Comparison of ENCODE assay signal across 9 cellular contexts in the genomic region with DNA sequence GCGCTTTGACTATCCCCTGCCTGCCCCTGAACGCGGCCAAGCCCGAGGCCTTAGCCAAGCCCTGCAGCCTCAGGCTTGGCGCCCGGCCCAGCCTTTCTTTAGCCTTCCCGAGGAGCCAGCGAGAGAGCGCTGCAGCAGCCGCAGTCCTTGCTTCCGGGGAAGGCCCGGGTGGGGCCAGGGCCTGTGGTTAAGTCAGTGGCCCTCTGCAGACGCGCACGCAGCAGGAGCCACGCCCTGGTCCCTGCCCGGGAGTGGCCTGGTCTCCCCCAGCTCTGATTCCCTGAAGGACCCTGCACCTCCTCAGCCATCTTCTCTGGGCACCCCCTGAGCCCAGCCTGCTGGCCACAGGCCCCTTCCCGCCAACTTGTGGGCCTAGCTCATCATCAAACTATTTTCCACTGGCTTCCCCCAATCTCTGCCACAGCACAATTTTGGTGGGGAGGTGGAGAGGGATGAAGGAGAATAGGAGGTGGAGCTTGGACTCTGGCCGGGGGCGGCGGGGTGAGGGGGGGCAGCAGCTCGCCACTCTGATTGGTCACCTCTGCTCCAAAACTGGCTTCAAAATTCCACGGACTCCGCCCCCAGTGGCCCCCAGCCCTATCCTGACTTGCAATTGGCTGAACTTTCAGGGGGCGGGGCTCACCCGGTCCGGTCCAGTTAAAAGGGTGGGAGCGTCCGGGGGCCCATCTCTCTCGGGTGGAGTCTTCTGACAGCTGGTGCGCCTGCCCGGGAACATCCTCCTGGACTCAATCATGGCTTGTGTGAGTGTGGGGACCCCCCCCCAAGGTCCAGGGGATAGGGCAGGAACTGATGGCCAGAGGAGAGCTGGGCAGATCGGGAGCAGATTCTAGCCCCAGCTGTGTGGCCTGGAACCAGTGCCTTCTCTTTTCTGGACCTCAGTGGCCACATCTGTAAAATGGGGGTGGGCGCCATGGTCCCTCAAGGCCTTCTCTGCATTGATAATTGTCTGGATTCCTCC. TPM values are rescaled to one million over a fixed set of nuclear protein-coding genes. Genes with fewer than 3 reads are reported as not detected.
DNase-seq lines count a peak whose midpoint lies in the region; ATAC-seq and TF ChIP-seq lines count a peak whose summit lies in the region.
"Had no signal": no experiment of that assay in that cellular context is flagged by ENCODE, and none has a peak within 500 bp of the region (broad histone marks: within the 10 kb centered on the region; RNA-seq: fewer than 3 reads in every experiment).

Gene LGALS1, plus strand, starts transcription at position 686 of the 979 bp plus-strand sequence. Its CDS starts 67 bp downstream, at position 753.

- H3K36me3 ChIP-seq in tibial nerve = peaks cover 0 to 18% (median 0%) of the 10 kb centered on the region in 3 donors

- peak within 1 kb of the TSS; percentile 83 for H3K4me3 Mint-ChIP-seq in activated naive CD4-positive, alpha-beta T cell treated with anti-CD3 and anti-CD28 coated beads for 36 hours
- H3K4me3 Mint-ChIP-seq in neural crest cell = peak within 1 kb of the TSS; percentile 56

- H3K9me3 Mint-ChIP-seq in activated naive CD4-positive, alpha-beta T cell treated with anti-CD3 and anti-CD28 coated beads for 36 hours = no peaks in the 10 kb centered on the region
- H3K9me3 Mint-ChIP-seq in neural crest cell = no peaks in the 10 kb centered on the region

- H3K27me3 Mint-ChIP-seq in activated naive CD4-positive, alpha-beta T cell treated with anti-CD3 and anti-CD28 coated beads for 36 hours (ENCODE audit: low read depth) = no peaks in the 10 kb centered on the region
- peaks cover 5% of the 10 kb centered on the region for H3K27me3 Mint-ChIP-seq in neural crest cell (ENCODE audit: low read depth)

- CTCF ChIA-PET in activated naive CD4-positive, alpha-beta T cell treated with anti-CD3 and anti-CD28 coated beads for 36 hours (lab: Charles Lee) = interaction anchor here (0.7 to 15.6 kb wide), 5 partner anchors 8 to 50 kb away, joined by 3 to 260 read pairs (median 6); partner anchors contain the start of genes PDXP and SH3BP1

- TF ChIP-seq POLR2A in tibial nerve (IDR thresholded peaks at IDR 0.05) = peak; percentile 39 to 70

- H3K27ac ChIP-seq in foreskin keratinocyte (peak within 1 kb of the TSS; percentile 71), tibial nerve (peak within 1 kb of the TSS; percentile 80 to 97 (median 93))
- H3K27ac ChIP-seq: VCaP had no signal

- peak within 1 kb of the TSS; percentile 95 for H3K27ac Mint-ChIP-seq in activated naive CD4-positive, alpha-beta T cell treated with anti-CD3 and anti-CD28 coated beads for 36 hours
- H3K27ac Mint-ChIP-seq in neural crest cell (ENCODE audit: unreplicated experiment) = no peak within 1 kb of the TSS

- no peaks in the 10 kb centered on the region for H3K36me3 Mint-ChIP-seq in activated naive CD4-positive, alpha-beta T cell treated with anti-CD3 and anti-CD28 coated beads for 36 hours (ENCODE audit: low read depth)
- no peaks in the 10 kb centered on the region for H3K36me3 Mint-ChIP-seq in neural crest cell (ENCODE audit: low read depth)

- H3K4me1 Mint-ChIP-seq in activated naive CD4-positive, alpha-beta T cell treated with anti-CD3 and anti-CD28 coated beads for 36 hours (ENCODE audit: low read depth) = peaks cover 57% of the 10 kb centered on the region
- peaks cover 10% of the 10 kb centered on the region for H3K4me1 Mint-ChIP-seq in neural crest cell

- peak; percentile 21 to 92 for TF ChIP-seq EP300 in tibial nerve (IDR thresholded peaks at IDR 0.05)

- H3K4me1 ChIP-seq in foreskin keratinocyte = peaks cover 7% of the 10 kb centered on the region
- H3K4me1 ChIP-seq in tibial nerve = peaks cover 7 to 87% (median 43%) of the 10 kb centered on the region in 4 donors

- TF ChIP-seq CTCF in AG09319 (IDR thresholded peaks at IDR 0.05; ENCODE audit: low read depth, low read length) = peak; percentile 5
- peak; percentile 45 for TF ChIP-seq CTCF in foreskin keratinocyte (conservative IDR thresholded peaks at IDR 0.05)
- TF ChIP-seq CTCF in neural crest cell (conservative IDR thresholded peaks at IDR 0.05) = no peak
- peak in 2 of 5 experiments; percentile 7 to 15 for TF ChIP-seq CTCF in tibial nerve (IDR thresholded peaks at IDR 0.05)

- peak within 1 kb of the TSS; percentile 46 to 77 (median 64) for H3K4me3 ChIP-seq in tibial nerve

- intact Hi-C loops in activated naive CD4-positive, alpha-beta T cell treated with anti-CD3 and anti-CD28 coated beads for 36 hours (cut with micrococcal nuclease) = loop anchor here (5.0 to 10.0 kb wide), 3 partner anchors 132 to 440 kb away; partner anchors contain the start of genes ANKRD54 and GCAT

- no peaks in the 10 kb centered on the region for H3K27me3 ChIP-seq in foreskin keratinocyte
- H3K27me3 ChIP-seq in tibial nerve = no peaks in the 10 kb centered on the region

- WGBS in tibial nerve, 2 donors = 1 to 5% methylated on average over 22 to 31 of the region's 34 CpGs

- H3K9me3 ChIP-seq in tibial nerve = no peaks in the 10 kb centered on the region

- peak; percentile 98 for DNase-seq in AG09319 (ENCODE audit: extremely low read depth, low read depth)
- DNase-seq in HK-2 (ENCODE audit: unreplicated experiment) = peak; percentile 95
- peak; percentile 97 for DNase-seq in RPMI8226
- peak; percentile 73 for DNase-seq in activated naive CD4-positive, alpha-beta T cell treated with anti-CD3 and anti-CD28 coated beads for 36 hours
- peak; percentile 85 to 93 for DNase-seq in foreskin keratinocyte
- DNase-seq in neural crest cell (ENCODE audit: low read depth, low spot score) = peak; percentile 21
- peak; percentile 97 for DNase-seq in tibial nerve (ENCODE audit: low spot score in 2 of 2)

- peak; percentile 65 for ATAC-seq in GM18868 (IDR thresholded peaks at IDR 0.05; ENCODE audit: unreplicated experiment)
- ATAC-seq in foreskin keratinocyte = peak; percentile 63

RNA-seq across cellular contexts. Expression of gene LGALS1, which starts in this region (rescaled TPM):
- total RNA-seq in activated naive CD4-positive, alpha-beta T cell treated with anti-CD3 and anti-CD28 coated beads for 36 hours = 10 to 100 TPM; 62.7 to 70.2 TPM
- 2,399 and 2,773 TPM in 2 replicates for total RNA-seq in foreskin keratinocyte
- 3,861 and 5,401 TPM in 2 replicates for polyA plus RNA-seq in foreskin keratinocyte
- total RNA-seq in neural crest cell = 16.1 and 21.0 TPM in 2 replicates
- 1,000 to 10,000 TPM; 1,362 to 3,592 (median 2,463) TPM for total RNA-seq in tibial nerve

Comparison
In these comparisons a context has a peak if more than half of its experiments do, and no peak if none do; other contexts are left out.
1. Peak in every context shown above with its lines: DNase-seq, ATAC-seq, H3K4me3 ChIP-seq and H3K27ac ChIP-seq.
2. RNA of gene LGALS1 (total RNA-seq): 1,362 to 3,592 TPM in tibial nerve and 2,399 to 2,773 TPM in foreskin keratinocyte; 62.7 to 70.2 TPM in activated naive CD4-positive, alpha-beta T cell treated with anti-CD3 and anti-CD28 coated beads for 36 hours and 16.1 to 21.0 TPM in neural crest cell; every median in the first group is over 10 times any median in the second.
3. DNase-seq: peak in every context shown above with its lines; median percentile 98 in AG09319; 97 in RPMI8226; 97 in tibial nerve; 95 in HK-2; 89 in foreskin keratinocyte; 73 in activated naive CD4-positive, alpha-beta T cell treated with anti-CD3 and anti-CD28 coated beads for 36 hours; 21 in neural crest cell.